Comparison of ENCODE assay signal across 8 cellular contexts in the genomic region with DNA sequence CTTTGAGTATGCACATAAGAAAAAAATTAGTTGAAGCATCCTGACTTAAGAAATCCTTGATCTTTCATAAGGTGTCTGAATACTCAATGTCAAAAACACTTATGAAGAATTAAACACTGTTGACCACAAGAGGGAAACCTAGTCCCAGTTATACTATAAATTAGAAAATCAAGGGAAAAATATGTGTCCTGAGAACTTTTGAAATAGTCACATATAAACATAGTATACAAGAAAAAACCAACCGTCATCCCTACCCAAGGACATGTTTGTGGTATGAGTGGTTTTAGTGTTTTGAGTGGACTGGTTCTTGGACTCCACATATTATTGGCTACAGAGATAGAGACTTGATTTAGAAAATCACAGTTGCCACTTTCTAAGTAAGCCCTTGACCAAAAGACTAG. TPM values are rescaled to one million over a fixed set of nuclear protein-coding genes. Genes with fewer than 3 reads are reported as not detected.
DNase-seq lines count a peak whose midpoint lies in the region; ATAC-seq and TF ChIP-seq lines count a peak whose summit lies in the region.

No MANE protein-coding gene starts in this region.

- intact Hi-C loops in esophagus squamous epithelium (cut with DNase I): no loop called here
- intact Hi-C loops in spleen (cut with DNase I; ENCODE audit: low total_unique reads): no loop called here
- intact Hi-C loops in aorta (cut with DNase I): loop anchor here (5.0 to 10.0 kb wide), 2 partner anchors 193 to 270 kb away; no protein-coding TSS in a partner anchor

- H3K4me3 ChIP-seq in OCI-LY1 (ENCODE audit: low read depth, low read length, poor library complexity, severe bottlenecking) (no peak overlapping the region), esophagus squamous epithelium (no peak overlapping the region), spleen (no peak overlapping the region), aorta (ENCODE audit: low read length in 2 of 2) (no peak overlapping the region)

- H3K4me2 ChIP-seq in OCI-LY1 (ENCODE audit: low read length): no peak overlapping the region

- ATAC-seq in aorta (ENCODE audit: low FRiP score) (no peak), GM21737 (IDR thresholded peaks at IDR 0.05; ENCODE audit: unreplicated experiment) (no peak), HG03565 (IDR thresholded peaks at IDR 0.05; ENCODE audit: unreplicated experiment) (no peak)

- H3F3A ChIP-seq in OCI-LY1 (ENCODE audit: insufficient read depth, low read length): no peaks in the 10 kb centered on the region

- no peaks in the 10 kb centered on the region for H4K20me1 ChIP-seq in OCI-LY1 (ENCODE audit: insufficient read depth, low read length)

- H3K36me3 ChIP-seq in OCI-LY1 (ENCODE audit: insufficient read depth, low read length) (no peaks in the 10 kb centered on the region), esophagus squamous epithelium (no peaks in the 10 kb centered on the region), spleen (no peaks in the 10 kb centered on the region), aorta (ENCODE audit: control insufficient read depth in 1 of 2, insufficient read depth in 2 of 2, low read length in 1 of 2) (no peaks in the 10 kb centered on the region)

- H3K27me3 ChIP-seq in OCI-LY1 (ENCODE audit: insufficient read depth, low read length) (no peaks in the 10 kb centered on the region), esophagus squamous epithelium (peaks cover 0 to 19% (median 0%) of the 10 kb centered on the region in 4 donors), spleen (replicated peaks in 1 of 7) (no peaks in the 10 kb centered on the region), aorta (ENCODE audit: control insufficient read depth in 1 of 2, insufficient read depth in 2 of 2, low read length in 1 of 2) (no peaks in the 10 kb centered on the region)

- no peak overlapping the region for H3K27ac ChIP-seq in OCI-LY1 (ENCODE audit: low read depth, low read length, poor library complexity, severe bottlenecking)
- no peak overlapping the region for H3K27ac ChIP-seq in esophagus squamous epithelium
- H3K27ac ChIP-seq in spleen: no peak overlapping the region
- H3K27ac ChIP-seq in aorta (ENCODE audit: low read depth in 1 of 2, low read length in 2 of 2): no peak overlapping the region

- TF ChIP-seq CTCF in OCI-LY1 (IDR thresholded peaks at IDR 0.05; ENCODE audit: low read length) (peak; percentile 56; the same call in 1 of the 2 replicates), esophagus squamous epithelium (IDR thresholded peaks at IDR 0.05) (peak in 4 of 6 experiments; percentile 29 to 64 (median 57)), spleen (IDR thresholded peaks at IDR 0.05 in 8 of 11, conservative IDR thresholded peaks at IDR 0.05 in 3 of 11) (peak in 10 of 11 experiments; percentile 27 to 72 (median 55))

- no peaks in the 10 kb centered on the region for H3K9me3 ChIP-seq in OCI-LY1 (ENCODE audit: low read length)
- no peaks in the 10 kb centered on the region for H3K9me3 ChIP-seq in esophagus squamous epithelium
- no peaks in the 10 kb centered on the region for H3K9me3 ChIP-seq in spleen
- no peaks in the 10 kb centered on the region for H3K9me3 ChIP-seq in aorta (ENCODE audit: control insufficient read depth, low read length)

- no peak for TF ChIP-seq POLR2A in esophagus squamous epithelium (IDR thresholded peaks at IDR 0.05)
- TF ChIP-seq POLR2A in spleen (IDR thresholded peaks at IDR 0.05): no peak

- no peaks in the 10 kb centered on the region for H3K79me2 ChIP-seq in OCI-LY1 (ENCODE audit: insufficient read depth, low read length)

- peak; percentile 59 for DNase-seq in NOMO-1 treated with DMSO at 0.1 percent for 48 hours (lab: John Stamatoyannopoulos, UW; ENCODE audit: unreplicated experiment)
- no peak for DNase-seq in NOMO-1 treated with dmso at 0.1 percent for 144 hours (lab: John Stamatoyannopoulos, UW; ENCODE audit: unreplicated experiment)
- DNase-seq in esophagus squamous epithelium (lab: John Stamatoyannopoulos, UW): no peak
- DNase-seq in spleen: no peak
- no peak for DNase-seq in aorta

- H3K4me1 ChIP-seq in OCI-LY1 (ENCODE audit: insufficient read depth, low read length, severe bottlenecking) (no peaks in the 10 kb centered on the region), esophagus squamous epithelium (no peaks in the 10 kb centered on the region), spleen (peaks cover 0 to 9% (median 7%) of the 10 kb centered on the region in 6 donors), aorta (ENCODE audit: control insufficient read depth in 1 of 2, insufficient read depth in 2 of 2, low read length in 2 of 2) (no peaks in the 10 kb centered on the region)

- 0% methylated on average over 1 of the region's 1 CpG for WGBS in esophagus squamous epithelium, 2 donors
- WGBS in spleen, 5 donors: 0 to 3% (median 2%) methylated on average over 1 of the region's 1 CpG
- 0 to 3% methylated on average over 1 of the region's 1 CpG for WGBS in aorta, 2 donors

- H3K9me2 ChIP-seq in OCI-LY1 (ENCODE audit: low read depth, low read length): no peaks in the 10 kb centered on the region

- no peak overlapping the region for H3K9ac ChIP-seq in OCI-LY1 (ENCODE audit: low read length)

- H2AFZ ChIP-seq in OCI-LY1 (ENCODE audit: low read length): no peak overlapping the region

RNA-seq across cellular contexts. Expression of a gene that starts 7.6 kb away (rescaled TPM):
- total RNA-seq in esophagus squamous epithelium (100 to 1,000 TPM in 2 of 4 donors, 10 to 100 TPM in 2; 26.0 to 440 (median 115) TPM), spleen (1,000 to 10,000 TPM; 1,127 to 2,096 (median 1,509) TPM), aorta (100 to 1,000 TPM; 274 to 605 TPM)
- polyA plus RNA-seq in spleen (1,000 to 10,000 TPM; 1,837 to 2,800 (median 2,098) TPM), aorta (100 to 1,000 TPM in 1 of 2 donors, 10 to 100 TPM in 1; 64.0 to 382 TPM)

RNA-seq across cellular contexts. Expression of a gene that starts 25.1 kb away (rescaled TPM):
- total RNA-seq in esophagus squamous epithelium: not detected
- not detected for total RNA-seq in spleen
- polyA plus RNA-seq in spleen: not detected
- total RNA-seq in aorta: not detected
- not detected for polyA plus RNA-seq in aorta

Comparison
In these comparisons a context has a peak if more than half of its experiments do, and no peak if none do; other contexts are left out.
1. intact Hi-C loops: an anchor here in aorta (5.0 to 10.0 kb wide); none called in esophagus squamous epithelium and spleen.